17 cellular contexts compared by ENCODE assay signal in genomic region chr6:110511401-110511800, GRCh38. TPM values are rescaled to one million over a fixed set of nuclear protein-coding genes. Genes with fewer than 3 reads are reported as not detected.
"Had no signal": no experiment of that assay in that cellular context is flagged by ENCODE, and none has a peak within 500 bp of the region (broad histone marks: within the 10 kb centered on the region; RNA-seq: fewer than 3 reads in every experiment).

No MANE protein-coding gene starts in this region.

- ATAC-seq: activated CD4-positive, CD25-positive, alpha-beta regulatory T cell treated with anti-CD3 and anti-CD28 coated beads, Interleukin-2, amount 50 U/mL, for 24 hours; left cardiac atrium; upper lobe of right lung had no signal

- H3K27ac ChIP-seq: dorsolateral prefrontal cortex, esophagus squamous epithelium, parathyroid adenoma, upper lobe of right lung had no signal

- H3K4me3 ChIP-seq: dorsolateral prefrontal cortex, esophagus squamous epithelium, lung, upper lobe of right lung had no signal

- H3K27me3 ChIP-seq: dorsolateral prefrontal cortex, esophagus squamous epithelium, upper lobe of right lung had no signal

- H3K9ac ChIP-seq: parathyroid adenoma had no signal

- DNase-seq: activated CD4-positive, alpha-beta T cell treated with anti-CD3 and anti-CD28 coated beads, Interleukin-2, amount 50 U/mL, for 48 hours; activated gamma-delta T cell; activated T-cell treated with anti-CD3 and anti-CD28 coated beads, Interleukin-2, amount 50 U/mL, for 48 hours; amygdala; dorsolateral prefrontal cortex; esophagus squamous epithelium; foreskin fibroblast; left cardiac atrium; naive B cell; retina; stimulated activated CD4-positive, alpha-beta T cell treated with anti-CD3 and anti-CD28 coated beads, Interleukin-15, amount 100 ng/mL, for 24 hours; stimulated activated CD4-positive, alpha-beta T cell treated with anti-CD3 and anti-CD28 coated beads, Interleukin-4, amount 100 ng/mL, for 24 hours; upper lobe of right lung had no signal

- H2AFZ ChIP-seq: parathyroid adenoma had no signal

- H3K36me3 ChIP-seq: esophagus squamous epithelium, upper lobe of right lung had no signal

- H3K79me2 ChIP-seq: parathyroid adenoma had no signal

- H3K9me3 ChIP-seq: esophagus squamous epithelium, upper lobe of right lung had no signal

- H3K4me1 ChIP-seq: parathyroid adenoma, upper lobe of right lung had no signal

RNA-seq across cellular contexts. Expression of gene SLC22A16, which starts 35.0 kb away (rescaled TPM):
- total RNA-seq: chondrocyte had no signal
